Comparison of ENCODE assay signal across 25 cellular contexts in genomic region chr5:31937226-31937625, GRCh38.
DNase-seq lines count a peak whose midpoint lies in the region; ATAC-seq and TF ChIP-seq lines count a peak whose summit lies in the region.
"Had no signal": no experiment of that assay in that cellular context is flagged by ENCODE, and none has a peak within 500 bp of the region (broad histone marks: within the 10 kb centered on the region; RNA-seq: fewer than 3 reads in every experiment).

No MANE protein-coding gene starts in this region.

- 52 to 64% methylated on average over 7 of the region's 7 CpGs for WGBS in esophagus, 2 donors
- WGBS in ovary, 3 donors: 12 to 30% (median 19%) methylated on average over 7 of the region's 7 CpGs

- H3K4me1 ChIP-seq in esophagus (ENCODE audit: control insufficient read depth in 2 of 2, insufficient read depth in 2 of 2, low read length in 1 of 2) (peaks cover 6 to 16% of the 10 kb centered on the region in 2 donors), ovary (ENCODE audit: insufficient read depth) (peaks cover 4% of the 10 kb centered on the region), upper lobe of right lung (peaks cover 6% of the 10 kb centered on the region)
- H3K4me1 ChIP-seq: HAP-1 had no signal

- H3K4me3 Mint-ChIP-seq in WTC11: no peak overlapping the region
- no peak overlapping the region for H3K4me3 Mint-ChIP-seq in stimulated activated naive B cell treated with anti-CD40 and anti-IgM and Interleukin-4, amounts not matched to agents 10 μg/mL and 1 μg/mL and 100 μg/mL, for 72 hours
- H3K4me3 Mint-ChIP-seq: CD8-positive, alpha-beta T cell; neural crest cell; T-cell had no signal

- CTCF ChIA-PET in WTC11 (lab: Charles Lee): no interaction called here

- no peak for ATAC-seq in WTC11
- peak; percentile 55 for ATAC-seq in upper lobe of right lung
- ATAC-seq in GM19467 (IDR thresholded peaks at IDR 0.05; ENCODE audit: unreplicated experiment): no peak
- ATAC-seq in stimulated activated naive B cell treated with anti-CD40 and anti-IgM and Interleukin-4, amounts not matched to agents 10 μg/mL and 1 μg/mL and 100 μg/mL, for 72 hours (replicated peaks): no peak
- ATAC-seq: CD8-positive, alpha-beta T cell; esophagus mucosa; T-cell had no signal

- H3K27me3 ChIP-seq in esophagus (ENCODE audit: control insufficient read depth in 1 of 2, insufficient read depth in 2 of 2, low read length in 2 of 2): no peaks in the 10 kb centered on the region
- no peaks in the 10 kb centered on the region for H3K27me3 ChIP-seq in ovary
- no peaks in the 10 kb centered on the region for H3K27me3 ChIP-seq in upper lobe of right lung

- intact Hi-C loops in ovary (cut with DNase I) (loop anchor here in 1 of 4 donors (5.0 to 10.0 kb wide), 2 partner anchors 90 to 138 kb away; no protein-coding TSS in a partner anchor), upper lobe of right lung (cut with DNase I) (no loop called here)

- peaks cover 14% of the 10 kb centered on the region for H3K9me3 Mint-ChIP-seq in WTC11
- peaks cover 0 to 3% of the 10 kb centered on the region in 2 donors for H3K9me3 Mint-ChIP-seq in stimulated activated naive B cell treated with anti-CD40 and anti-IgM and Interleukin-4, amounts not matched to agents 10 μg/mL and 1 μg/mL and 100 μg/mL, for 72 hours
- H3K9me3 Mint-ChIP-seq: CD8-positive, alpha-beta T cell; neural crest cell had no signal

- H3K36me3 Mint-ChIP-seq in WTC11: no peaks in the 10 kb centered on the region; the same call in 1 of the 2 replicates
- H3K36me3 Mint-ChIP-seq in stimulated activated naive B cell treated with anti-CD40 and anti-IgM and Interleukin-4, amounts not matched to agents 10 μg/mL and 1 μg/mL and 100 μg/mL, for 72 hours: no peaks in the 10 kb centered on the region
- H3K36me3 Mint-ChIP-seq: CD8-positive, alpha-beta T cell; T-cell had no signal

- H3K4me3 ChIP-seq in esophagus (ENCODE audit: low read depth in 1 of 2, low read length in 2 of 2) (peak overlapping the region; percentile 38 to 56), ovary (peak overlapping the region; percentile 38), upper lobe of right lung (peak overlapping the region; percentile 46)
- H3K4me3 ChIP-seq: HAP-1, smooth muscle cell had no signal

- TF ChIP-seq POLR2A in ovary (IDR thresholded peaks at IDR 0.05): no peak

- H3K36me3 ChIP-seq in esophagus (ENCODE audit: control insufficient read depth in 2 of 2, insufficient read depth in 2 of 2, low read length in 1 of 2) (peaks cover 0 to 2% of the 10 kb centered on the region in 2 donors), ovary (no peaks in the 10 kb centered on the region), upper lobe of right lung (no peaks in the 10 kb centered on the region)
- H3K36me3 ChIP-seq: HAP-1 had no signal

- no peak for TF ChIP-seq CTCF in WTC11 (IDR thresholded peaks at IDR 0.05)
- no peak for TF ChIP-seq CTCF in ovary (IDR thresholded peaks at IDR 0.05)
- TF ChIP-seq CTCF in upper lobe of right lung (IDR thresholded peaks at IDR 0.05): no peak

- DNase-seq in WTC11 (ENCODE audit: low spot score) (no peak), ovary (peak in 4 of 5 donors; percentile 31 to 47 (median 32)), upper lobe of right lung (no peak), MV-4-11 (lab: John Stamatoyannopoulos, UW) (no peak)
- no peak for DNase-seq in stimulated activated naive B cell treated with anti-CD40 and anti-IgM and Interleukin-4, amounts not matched to agents 10 μg/mL and 1 μg/mL and 100 μg/mL, for 72 hours
- DNase-seq: activated gamma-delta T cell; amniotic stem cell; caudate nucleus; CD8-positive, alpha-beta T cell; DMS79; KG1; kidney glomerular epithelial cell; NCI-H1694; NCI-H226; NCI-H82; SHP77; stimulated activated CD4-positive, alpha-beta T cell treated with anti-CD3 and anti-CD28 coated beads, Interleukin-2, amount 100 ng/mL, for 48 hours; T-cell had no signal

- POLR2A ChIA-PET in WTC11 (lab: Charles Lee): no interaction called here

- no peaks in the 10 kb centered on the region for H3K27me3 Mint-ChIP-seq in WTC11 (ENCODE audit: low read depth)
- H3K27me3 Mint-ChIP-seq in stimulated activated naive B cell treated with anti-CD40 and anti-IgM and Interleukin-4, amounts not matched to agents 10 μg/mL and 1 μg/mL and 100 μg/mL, for 72 hours: no peaks in the 10 kb centered on the region
- H3K27me3 Mint-ChIP-seq: progenitor cell of endocrine pancreas, T-cell had no signal

- H3K27ac ChIP-seq in esophagus (ENCODE audit: low read depth in 2 of 2, low read length in 1 of 2) (peak overlapping the region; percentile 88 to 97), ovary (peak overlapping the region; percentile 33 to 74), upper lobe of right lung (peak overlapping the region; percentile 38)

- TF ChIP-seq EP300 in ovary (IDR thresholded peaks at IDR 0.05): no peak

- peak overlapping the region; percentile 84; the same call in 1 of the 2 replicates for H3K27ac Mint-ChIP-seq in WTC11
- H3K27ac Mint-ChIP-seq in stimulated activated naive B cell treated with anti-CD40 and anti-IgM and Interleukin-4, amounts not matched to agents 10 μg/mL and 1 μg/mL and 100 μg/mL, for 72 hours: no peak overlapping the region
- H3K27ac Mint-ChIP-seq: CD8-positive, alpha-beta T cell; progenitor cell of endocrine pancreas had no signal

- H3K9me3 ChIP-seq in esophagus (ENCODE audit: control insufficient read depth in 2 of 2, insufficient read depth in 1 of 2, low read depth in 1 of 2, low read length in 1 of 2) (no peaks in the 10 kb centered on the region), ovary (no peaks in the 10 kb centered on the region), upper lobe of right lung (no peaks in the 10 kb centered on the region)

- H3K4me1 Mint-ChIP-seq in WTC11: peaks cover 4% of the 10 kb centered on the region
- H3K4me1 Mint-ChIP-seq in stimulated activated naive B cell treated with anti-CD40 and anti-IgM and Interleukin-4, amounts not matched to agents 10 μg/mL and 1 μg/mL and 100 μg/mL, for 72 hours: no peaks in the 10 kb centered on the region
- H3K4me1 Mint-ChIP-seq: neural crest cell, T-cell had no signal

TF ChIP-seq in WTC11, 78 proteins besides CTCF, POLR2A, EP300 and RAD21:
- no peak for TF ChIP-seq SOX15 (CRISPR knock-in tag; IDR thresholded peaks at IDR 0.05)

Comparison
In these comparisons a context has a peak if more than half of its experiments do, and no peak if none do; other contexts are left out.
1. DNase-seq: peak in ovary (4 of 5); none in WTC11 (single experiment), upper lobe of right lung (single experiment), MV-4-11 (single experiment) and stimulated activated naive B cell treated with anti-CD40 and anti-IgM and Interleukin-4, amounts not matched to agents 10 μg/mL and 1 μg/mL and 100 μg/mL, for 72 hours (single experiment).
2. H3K27ac ChIP-seq: peak in every context shown above with its lines; median percentile 92 in esophagus; 54 in ovary; 38 in upper lobe of right lung.
3. Peak in every context shown above with its lines, with median percentiles within 50 percentile points of each other: H3K4me3 ChIP-seq.